ENCODE assay signal across 9 cellular contexts in the genomic region with DNA sequence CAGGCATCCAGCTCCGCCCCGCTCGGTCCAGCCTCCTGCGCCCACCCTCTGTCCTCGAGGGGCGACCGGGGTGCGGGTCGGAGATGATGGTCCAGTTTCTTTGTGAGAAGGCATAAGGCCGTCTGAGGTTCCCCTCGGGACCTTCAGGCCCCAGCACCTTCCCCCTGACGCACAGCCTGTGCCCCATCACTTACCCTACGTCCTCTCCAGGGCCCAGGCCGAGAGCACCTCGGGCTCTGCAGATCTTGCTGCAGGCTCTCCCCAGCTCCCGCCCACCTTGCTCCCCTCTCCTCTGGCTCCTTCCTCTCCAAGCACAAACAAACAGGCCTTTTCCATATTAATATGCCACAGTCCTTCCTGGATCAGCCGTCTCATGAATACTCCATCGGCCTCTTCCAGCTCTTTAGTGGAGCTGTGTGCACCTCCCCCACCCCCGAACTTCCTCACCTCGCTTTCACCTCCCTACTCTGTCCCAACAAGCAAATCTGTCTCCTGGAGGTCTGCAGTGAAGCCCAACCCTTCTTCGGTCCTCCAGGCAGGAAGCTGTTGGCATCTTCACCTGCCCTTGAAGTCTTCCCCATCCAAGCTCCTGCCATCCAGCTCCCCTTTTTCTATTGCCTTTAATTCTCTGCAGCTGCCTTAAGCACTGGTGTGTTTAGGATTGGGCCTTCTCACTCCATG. TPM values are rescaled to one million over a fixed set of nuclear protein-coding genes. Genes with fewer than 3 reads are reported as not detected.
DNase-seq lines count a peak whose midpoint lies in the region; ATAC-seq and TF ChIP-seq lines count a peak whose summit lies in the region.
"Had no signal": no experiment of that assay in that cellular context is flagged by ENCODE, and none has a peak within 500 bp of the region (broad histone marks: within the 10 kb centered on the region; RNA-seq: fewer than 3 reads in every experiment).

No MANE protein-coding gene starts in this region.

- intact Hi-C loops in natural killer cell (cut with micrococcal nuclease), result loop anchor here (5.0 kb wide), 3 partner anchors 60 to 165 kb away; a partner anchor contains a TSS

- H3K79me2 ChIP-seq in ACC112 (ENCODE audit: control insufficient read depth, insufficient read depth, low read length, unreplicated experiment), result no peaks in the 10 kb centered on the region
- H3K79me2 ChIP-seq in GM23338 (replicated peaks; ENCODE audit: insufficient read depth), result no peaks in the 10 kb centered on the region

- peaks cover 30% of the 10 kb centered on the region for H3K27me3 ChIP-seq in ACC112 (ENCODE audit: insufficient read depth, low read length)
- H3K27me3 ChIP-seq in GM23338 (ENCODE audit: insufficient read depth), result peaks cover 72% of the 10 kb centered on the region

- H3K9me3 Mint-ChIP-seq in GM23338 (no peaks in the 10 kb centered on the region), brain (peaks cover 0 to 3% (median 0%) of the 10 kb centered on the region in 5 experiments), natural killer cell (no peaks in the 10 kb centered on the region)
- no peaks in the 10 kb centered on the region for H3K9me3 Mint-ChIP-seq in activated naive CD4-positive, alpha-beta T cell treated with anti-CD3 and anti-CD28 coated beads, Interleukin-2, amount 50 U/mL, for 72 hours

- peaks cover 51% of the 10 kb centered on the region for H3K27me3 Mint-ChIP-seq in GM23338 (ENCODE audit: insufficient read depth, low read depth, poor library complexity)
- peaks cover 55% of the 10 kb centered on the region for H3K27me3 Mint-ChIP-seq in brain
- H3K27me3 Mint-ChIP-seq in natural killer cell (ENCODE audit: low read depth in 2 of 2), result peaks cover 20% of the 10 kb centered on the region in 2 donors

- H3K36me3 Mint-ChIP-seq in GM23338 (ENCODE audit: low read depth) (no peaks in the 10 kb centered on the region; the same call in 2 of the 3 replicates), brain (no peaks in the 10 kb centered on the region), natural killer cell (no peaks in the 10 kb centered on the region)
- no peaks in the 10 kb centered on the region for H3K36me3 Mint-ChIP-seq in activated naive CD4-positive, alpha-beta T cell treated with anti-CD3 and anti-CD28 coated beads, Interleukin-2, amount 50 U/mL, for 72 hours

- H3K27ac ChIP-seq in ACC112 (ENCODE audit: low read depth, low read length) (no peak overlapping the region), GM23338 (ENCODE audit: low read depth) (no peak overlapping the region)

- no peak overlapping the region for H3K27ac Mint-ChIP-seq in GM23338
- peak overlapping the region in 1 of 5 experiments; percentile 0 for H3K27ac Mint-ChIP-seq in brain
- peak overlapping the region in 1 of 2 donors; percentile 11 for H3K27ac Mint-ChIP-seq in natural killer cell
- no peak overlapping the region for H3K27ac Mint-ChIP-seq in activated naive CD4-positive, alpha-beta T cell treated with anti-CD3 and anti-CD28 coated beads, Interleukin-2, amount 50 U/mL, for 72 hours

- H3K4me3 Mint-ChIP-seq in GM23338, result peak overlapping the region; percentile 66
- H3K4me3 Mint-ChIP-seq in brain, result peak overlapping the region; percentile 42 to 73 (median 70)
- H3K4me3 Mint-ChIP-seq in natural killer cell, result peak overlapping the region; percentile 78

- no peaks in the 10 kb centered on the region for H3F3A ChIP-seq in GM23338 (replicated peaks; ENCODE audit: low read depth)

- H4K20me1 ChIP-seq in GM23338 (replicated peaks; ENCODE audit: insufficient read depth), result no peaks in the 10 kb centered on the region

- peak overlapping the region; percentile 72; the same call in 1 of the 2 replicates for H3K4me3 ChIP-seq in ACC112 (ENCODE audit: low read depth, low read length)
- H3K4me3 ChIP-seq in GM23338, result peak overlapping the region; percentile 72

- TF ChIP-seq CTCF in GM23338 (conservative IDR thresholded peaks at IDR 0.05; ENCODE audit: low read depth in 2 of 2), result no peak
- no peak for TF ChIP-seq CTCF in brain (conservative IDR thresholded peaks at IDR 0.05)
- TF ChIP-seq CTCF in natural killer cell (IDR thresholded peaks at IDR 0.05), result no peak

- peak; percentile 44 for DNase-seq in GM23338 (ENCODE audit: low spot score)
- DNase-seq in natural killer cell, result no peak
- no peak for DNase-seq in MV-4-11 (lab: John Stamatoyannopoulos, UW)
- no peak for DNase-seq in RKO (ENCODE audit: low spot score)
- DNase-seq in stimulated activated CD8-positive, alpha-beta memory T cell treated with anti-CD3 and anti-CD28 coated beads, Interleukin-4, amount 100 ng/mL, for 48 hours, result no peak
- no peak for DNase-seq in activated naive CD4-positive, alpha-beta T cell treated with anti-CD3 and anti-CD28 coated beads, Interleukin-2, amount 50 U/mL, for 72 hours (ENCODE audit: low spot score in 2 of 2)

- ATAC-seq in GM23338 (peak; percentile 19), natural killer cell (no peak)
- ATAC-seq in activated naive CD4-positive, alpha-beta T cell treated with anti-CD3 and anti-CD28 coated beads, Interleukin-2, amount 50 U/mL, for 72 hours, result no peak

- H3K36me3 ChIP-seq in ACC112 (ENCODE audit: insufficient read depth, low read length) (no peaks in the 10 kb centered on the region), GM23338 (ENCODE audit: insufficient read depth) (no peaks in the 10 kb centered on the region)

- no peak overlapping the region for H2AFZ ChIP-seq in ACC112 (ENCODE audit: low read length, unreplicated experiment)
- H2AFZ ChIP-seq in GM23338, result peak overlapping the region; percentile 97

- no peaks in the 10 kb centered on the region for H3K9me2 ChIP-seq in GM23338 (ENCODE audit: insufficient read depth)

- H3K4me1 Mint-ChIP-seq in GM23338, result peaks cover 20% of the 10 kb centered on the region
- H3K4me1 Mint-ChIP-seq in brain, result peaks cover 31% of the 10 kb centered on the region
- H3K4me1 Mint-ChIP-seq in natural killer cell, result peaks cover 27 to 33% of the 10 kb centered on the region in 2 donors

- H3K4me1 ChIP-seq in ACC112 (ENCODE audit: control insufficient read depth, insufficient read depth, low read length, unreplicated experiment) (peaks cover 35% of the 10 kb centered on the region), GM23338 (ENCODE audit: insufficient read depth) (peaks cover 19% of the 10 kb centered on the region)

- H3K4me2 ChIP-seq in GM23338, result peak overlapping the region; percentile 92

TF ChIP-seq in GM23338, 12 proteins besides CTCF, POLR2A, EP300 and RAD21:
- TF ChIP-seq EZH2 (IDR thresholded peaks at IDR 0.05; ENCODE audit: low read depth, unreplicated experiment), result peak; percentile 58
- no peak for TF ChIP-seq ZNF114 (CRISPR knock-in tag; IDR thresholded peaks at IDR 0.05)

RNA-seq across cellular contexts. Expression of a gene that starts 0.4 kb away (rescaled TPM):
- 2.8 and 9.1 TPM in 2 replicates for total RNA-seq in GM23338 (2014; rRNA removed; shearing (Covaris generic))
- polyA plus RNA-seq in GM23338 (2016; fragmentation: Nextera tagmentation; extraction: Ambion mirVana) (1.7 and 2.6 TPM in 2 replicates), brain (ENCODE audit: insufficient read depth, low read depth, low replicate concordance) (94.4 TPM)
- 1 to 10 TPM; 2.4 to 2.6 (median 2.5) TPM for total RNA-seq in natural killer cell
- total RNA-seq in activated naive CD4-positive, alpha-beta T cell treated with anti-CD3 and anti-CD28 coated beads, Interleukin-2, amount 50 U/mL, for 72 hours, result 1 to 10 TPM; 7.0 to 9.6 TPM
- total RNA-seq: LHCN-M2 had no signal

RNA-seq across cellular contexts. Expression of a gene that starts 56.0 kb away (rescaled TPM):
- 2.5 and 4.8 TPM in 2 replicates for total RNA-seq in GM23338 (2014; rRNA removed; shearing (Covaris generic))
- polyA plus RNA-seq in GM23338 (2016; fragmentation: Nextera tagmentation; extraction: Ambion mirVana), result 2.9 and 3.0 TPM in 2 replicates
- polyA plus RNA-seq in brain (ENCODE audit: insufficient read depth, low read depth, low replicate concordance), result 74.2 TPM
- total RNA-seq in natural killer cell, result 100 to 1,000 TPM in 2 of 3 donors, 10 to 100 TPM in 1; 95.0 to 136 (median 127) TPM
- total RNA-seq in activated naive CD4-positive, alpha-beta T cell treated with anti-CD3 and anti-CD28 coated beads, Interleukin-2, amount 50 U/mL, for 72 hours, result 100 to 1,000 TPM; 229 to 299 TPM

RNA-seq across cellular contexts. Expression of a gene that starts 59.5 kb away (rescaled TPM):
- 51.2 and 76.0 TPM in 2 replicates for total RNA-seq in GM23338 (2014; rRNA removed; shearing (Covaris generic))
- polyA plus RNA-seq in GM23338 (2016; fragmentation: Nextera tagmentation; extraction: Ambion mirVana), result 22.3 and 23.1 TPM in 2 replicates
- polyA plus RNA-seq in brain (ENCODE audit: insufficient read depth, low read depth, low replicate concordance), result 19.4 TPM
- 10 to 100 TPM; 15.3 to 19.5 (median 19.3) TPM for total RNA-seq in natural killer cell
- 10 to 100 TPM; 21.4 to 34.7 TPM for total RNA-seq in activated naive CD4-positive, alpha-beta T cell treated with anti-CD3 and anti-CD28 coated beads, Interleukin-2, amount 50 U/mL, for 72 hours

Comparison
In these comparisons a context has a peak if more than half of its experiments do, and no peak if none do; other contexts are left out.
1. RNA of a gene that starts 56.0 kb away (total RNA-seq): 229 to 299 TPM in activated naive CD4-positive, alpha-beta T cell treated with anti-CD3 and anti-CD28 coated beads, Interleukin-2, amount 50 U/mL, for 72 hours and 95.0 to 136 TPM in natural killer cell; 2.5 to 4.8 TPM in GM23338; every median in the first group is over 10 times any median in the second.
2. Peak in every context shown above with its lines, with median percentiles within 50 percentile points of each other: H3K4me3 Mint-ChIP-seq.